ENCODE assay signal across 18 cellular contexts in the genomic region with DNA sequence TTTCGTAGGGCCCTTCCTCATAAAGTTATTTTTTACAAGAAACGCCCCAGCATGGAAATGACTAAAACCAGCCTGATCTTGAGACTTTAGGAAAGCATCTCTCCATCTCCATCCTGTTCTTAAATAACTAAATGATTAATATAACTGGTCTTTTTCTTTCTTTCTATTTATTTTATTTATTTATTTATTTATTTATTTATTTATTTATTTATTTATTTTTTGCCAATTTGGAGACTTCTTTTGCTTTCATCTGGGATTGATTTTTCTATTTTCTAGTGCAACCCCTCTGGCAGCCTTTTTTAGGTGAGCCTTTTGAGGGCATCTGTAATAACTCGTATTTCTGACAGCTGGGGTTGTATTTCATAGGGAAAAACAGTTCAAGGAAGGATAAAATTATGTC. TPM values are rescaled to one million over a fixed set of nuclear protein-coding genes. Genes with fewer than 3 reads are reported as not detected.
DNase-seq lines count a peak whose midpoint lies in the region; ATAC-seq and TF ChIP-seq lines count a peak whose summit lies in the region.
"Had no signal": no experiment of that assay in that cellular context is flagged by ENCODE, and none has a peak within 500 bp of the region (broad histone marks: within the 10 kb centered on the region; RNA-seq: fewer than 3 reads in every experiment).

No MANE protein-coding gene starts in this region.

- intact Hi-C loops in activated CD4-positive, alpha-beta T cell treated with anti-CD3 and anti-CD28 coated beads, Interleukin-2, amount 10 ng/mL, durations not matched to agents 24 days and 14 days (cut with micrococcal nuclease), result no loop called here
- intact Hi-C loops in CD4-positive, alpha-beta memory T cell (cut with micrococcal nuclease), result loop anchor here (10.0 kb wide), 1 partner anchor 285 kb away; the partner anchor contains the start of gene CNKSR2
- intact Hi-C loops in activated T-helper 1 cell treated with anti-CD3 and anti-CD28 coated beads, Interleukin-12 subunit alpha, Interleukin-12 subunit beta, Interleukin-2, Interleukin-4 antibody, amounts not matched to agents 30 ng/mL and 10 ng/mL and 1 ng/mL, durations not matched to agents 14 hours and 24 hours and 36 hours (cut with micrococcal nuclease), result no loop called here

- H3K27ac ChIP-seq in CD4-positive, alpha-beta memory T cell (ENCODE audit: low read depth, low read length), result no peak overlapping the region
- H3K27ac ChIP-seq in mucosa of rectum (ENCODE audit: low read depth in 2 of 2, low read length in 2 of 2) (peak overlapping the region; percentile 52 to 72), suprapubic skin (no peak overlapping the region)
- H3K27ac ChIP-seq: C4-2B, epithelial cell of prostate, PC-9, SK-N-MC, upper lobe of right lung had no signal

- POLR2A ChIA-PET in CD4-positive, alpha-beta memory T cell (lab: Charles Lee; ENCODE audit: partially characterized antibody), result no interaction called here

- no peaks in the 10 kb centered on the region for H3K4me1 ChIP-seq in CD4-positive, alpha-beta memory T cell (ENCODE audit: insufficient read depth, low read length)
- H3K4me1 ChIP-seq in mucosa of rectum (ENCODE audit: control insufficient read depth in 2 of 2, insufficient read depth in 2 of 2, low read length in 2 of 2), result peaks cover 0 to 2% of the 10 kb centered on the region in 2 donors
- H3K4me1 ChIP-seq in suprapubic skin, result no peaks in the 10 kb centered on the region
- H3K4me1 ChIP-seq: upper lobe of right lung had no signal

- 74% methylated on average over 3 of the region's 3 CpGs for WGBS in suprapubic skin

- CTCF ChIA-PET in CD4-positive, alpha-beta memory T cell (lab: Charles Lee; ENCODE audit: partially characterized antibody), result no interaction called here

- no peak overlapping the region for H3K9ac ChIP-seq in mucosa of rectum (ENCODE audit: low read depth in 1 of 2, low read length in 2 of 2)

- H3K9me3 ChIP-seq in CD4-positive, alpha-beta memory T cell (ENCODE audit: control insufficient read depth in 1 of 2, low read length in 2 of 2), result no peaks in the 10 kb centered on the region
- H3K9me3 ChIP-seq in mucosa of rectum (ENCODE audit: control insufficient read depth in 2 of 2, low read length in 2 of 2), result no peaks in the 10 kb centered on the region
- no peaks in the 10 kb centered on the region for H3K9me3 ChIP-seq in suprapubic skin
- H3K9me3 ChIP-seq: upper lobe of right lung had no signal

- no peak for DNase-seq in activated CD4-positive, alpha-beta T cell treated with anti-CD3 and anti-CD28 coated beads, Interleukin-2, amount 10 ng/mL, durations not matched to agents 24 days and 14 days
- no peak for DNase-seq in activated CD4-positive, alpha-beta T cell treated with anti-CD3 and anti-CD28 coated beads for 1 hour
- no peak for DNase-seq in CD4-positive, alpha-beta memory T cell
- no peak for DNase-seq in activated T-helper 1 cell treated with anti-CD3 and anti-CD28 coated beads, Interleukin-12 subunit alpha, Interleukin-12 subunit beta, Interleukin-2, Interleukin-4 antibody, amounts not matched to agents 30 ng/mL and 10 ng/mL and 1 ng/mL, durations not matched to agents 14 hours and 24 hours and 36 hours (ENCODE audit: low spot score)
- DNase-seq in suprapubic skin (ENCODE audit: low spot score in 2 of 2) (no peak), NCI-H748 (lab: John Stamatoyannopoulos, UW; ENCODE audit: unreplicated experiment) (no peak)
- DNase-seq: activated gamma-delta T cell treated with Interleukin-2 at 50 U/mL for 16 hours; foreskin melanocyte; PC-9; stimulated activated naive CD4-positive, alpha-beta T cell treated with Interleukin-2 at 50 U/mL for 16 hours; upper lobe of right lung had no signal

- H3K4me3 Mint-ChIP-seq in activated CD4-positive, alpha-beta T cell treated with anti-CD3 and anti-CD28 coated beads, Interleukin-2, amount 10 ng/mL, durations not matched to agents 24 days and 14 days, result peak overlapping the region; percentile 67
- peak overlapping the region; percentile 25 to 78 (median 59) for H3K4me3 Mint-ChIP-seq in CD4-positive, alpha-beta memory T cell
- H3K4me3 Mint-ChIP-seq in activated T-helper 1 cell treated with anti-CD3 and anti-CD28 coated beads, Interleukin-12 subunit alpha, Interleukin-12 subunit beta, Interleukin-2, Interleukin-4 antibody, amounts not matched to agents 30 ng/mL and 10 ng/mL and 1 ng/mL, durations not matched to agents 14 hours and 24 hours and 36 hours, result peak overlapping the region; percentile 54
- H3K4me3 Mint-ChIP-seq: brain; dendritic cell treated with granulocyte-macrophage colony-stimulating factor and Interleukin-4, amounts not matched to agents 40 ng/mL and 50 ng/mL, for 4 days had no signal

- no peak for TF ChIP-seq POLR2A in suprapubic skin (IDR thresholded peaks at IDR 0.05)

- peaks cover 1% of the 10 kb centered on the region for H3K36me3 Mint-ChIP-seq in activated CD4-positive, alpha-beta T cell treated with anti-CD3 and anti-CD28 coated beads, Interleukin-2, amount 10 ng/mL, durations not matched to agents 24 days and 14 days (ENCODE audit: low read depth)
- no peaks in the 10 kb centered on the region for H3K36me3 Mint-ChIP-seq in CD4-positive, alpha-beta memory T cell
- no peaks in the 10 kb centered on the region for H3K36me3 Mint-ChIP-seq in activated T-helper 1 cell treated with anti-CD3 and anti-CD28 coated beads, Interleukin-12 subunit alpha, Interleukin-12 subunit beta, Interleukin-2, Interleukin-4 antibody, amounts not matched to agents 30 ng/mL and 10 ng/mL and 1 ng/mL, durations not matched to agents 14 hours and 24 hours and 36 hours (ENCODE audit: low read depth)

- H3K27me3 ChIP-seq in CD4-positive, alpha-beta memory T cell (ENCODE audit: insufficient read depth, low read length), result no peaks in the 10 kb centered on the region
- peaks cover 2 to 4% of the 10 kb centered on the region in 2 donors for H3K27me3 ChIP-seq in mucosa of rectum (ENCODE audit: control insufficient read depth in 2 of 2, insufficient read depth in 2 of 2, low read length in 2 of 2)
- peaks cover 17% of the 10 kb centered on the region for H3K27me3 ChIP-seq in suprapubic skin
- H3K27me3 ChIP-seq: upper lobe of right lung had no signal

- no peak for TF ChIP-seq CTCF in suprapubic skin (IDR thresholded peaks at IDR 0.05)

- peaks cover 9% of the 10 kb centered on the region for H3K27me3 Mint-ChIP-seq in activated CD4-positive, alpha-beta T cell treated with anti-CD3 and anti-CD28 coated beads, Interleukin-2, amount 10 ng/mL, durations not matched to agents 24 days and 14 days
- H3K27me3 Mint-ChIP-seq in CD4-positive, alpha-beta memory T cell, result peaks cover 0 to 4% of the 10 kb centered on the region in 2 donors
- H3K27me3 Mint-ChIP-seq in activated T-helper 1 cell treated with anti-CD3 and anti-CD28 coated beads, Interleukin-12 subunit alpha, Interleukin-12 subunit beta, Interleukin-2, Interleukin-4 antibody, amounts not matched to agents 30 ng/mL and 10 ng/mL and 1 ng/mL, durations not matched to agents 14 hours and 24 hours and 36 hours (ENCODE audit: insufficient read depth), result peaks cover 10% of the 10 kb centered on the region

- H3K4me1 Mint-ChIP-seq in activated CD4-positive, alpha-beta T cell treated with anti-CD3 and anti-CD28 coated beads, Interleukin-2, amount 10 ng/mL, durations not matched to agents 24 days and 14 days, result peaks cover 2% of the 10 kb centered on the region
- H3K4me1 Mint-ChIP-seq in CD4-positive, alpha-beta memory T cell, result peaks cover 0 to 2% (median 0%) of the 10 kb centered on the region in 4 donors
- no peaks in the 10 kb centered on the region for H3K4me1 Mint-ChIP-seq in activated T-helper 1 cell treated with anti-CD3 and anti-CD28 coated beads, Interleukin-12 subunit alpha, Interleukin-12 subunit beta, Interleukin-2, Interleukin-4 antibody, amounts not matched to agents 30 ng/mL and 10 ng/mL and 1 ng/mL, durations not matched to agents 14 hours and 24 hours and 36 hours (ENCODE audit: low read depth)

- TF ChIP-seq EP300 in suprapubic skin (IDR thresholded peaks at IDR 0.05), result no peak

- no peaks in the 10 kb centered on the region for H3K9me3 Mint-ChIP-seq in activated CD4-positive, alpha-beta T cell treated with anti-CD3 and anti-CD28 coated beads, Interleukin-2, amount 10 ng/mL, durations not matched to agents 24 days and 14 days
- no peaks in the 10 kb centered on the region for H3K9me3 Mint-ChIP-seq in CD4-positive, alpha-beta memory T cell
- H3K9me3 Mint-ChIP-seq in activated T-helper 1 cell treated with anti-CD3 and anti-CD28 coated beads, Interleukin-12 subunit alpha, Interleukin-12 subunit beta, Interleukin-2, Interleukin-4 antibody, amounts not matched to agents 30 ng/mL and 10 ng/mL and 1 ng/mL, durations not matched to agents 14 hours and 24 hours and 36 hours, result no peaks in the 10 kb centered on the region
- H3K9me3 Mint-ChIP-seq: dendritic cell treated with granulocyte-macrophage colony-stimulating factor and Interleukin-4, amounts not matched to agents 40 ng/mL and 50 ng/mL, for 4 days had no signal

- H3K4me3 ChIP-seq in CD4-positive, alpha-beta memory T cell (ENCODE audit: low read length in 2 of 2), result no peak overlapping the region
- H3K4me3 ChIP-seq in mucosa of rectum (ENCODE audit: low read length in 2 of 2), result peak overlapping the region; percentile 58
- H3K4me3 ChIP-seq in suprapubic skin, result no peak overlapping the region
- H3K4me3 ChIP-seq: PC-9, SK-N-MC, upper lobe of right lung had no signal

- no peaks in the 10 kb centered on the region for H3K36me3 ChIP-seq in CD4-positive, alpha-beta memory T cell (ENCODE audit: insufficient read depth, low read length)
- H3K36me3 ChIP-seq in mucosa of rectum (ENCODE audit: control insufficient read depth in 2 of 2, insufficient read depth in 2 of 2, low read length in 2 of 2) (no peaks in the 10 kb centered on the region), suprapubic skin (no peaks in the 10 kb centered on the region)
- H3K36me3 ChIP-seq: upper lobe of right lung had no signal

- no peak for ATAC-seq in GM18520 (IDR thresholded peaks at IDR 0.05; ENCODE audit: unreplicated experiment)

- H3K27ac Mint-ChIP-seq in activated CD4-positive, alpha-beta T cell treated with anti-CD3 and anti-CD28 coated beads, Interleukin-2, amount 10 ng/mL, durations not matched to agents 24 days and 14 days, result no peak overlapping the region
- H3K27ac Mint-ChIP-seq in CD4-positive, alpha-beta memory T cell, result peak overlapping the region in 2 of 7 donors; percentile 31 to 61
- no peak overlapping the region for H3K27ac Mint-ChIP-seq in activated T-helper 1 cell treated with anti-CD3 and anti-CD28 coated beads, Interleukin-12 subunit alpha, Interleukin-12 subunit beta, Interleukin-2, Interleukin-4 antibody, amounts not matched to agents 30 ng/mL and 10 ng/mL and 1 ng/mL, durations not matched to agents 14 hours and 24 hours and 36 hours
- H3K27ac Mint-ChIP-seq: brain; dendritic cell treated with granulocyte-macrophage colony-stimulating factor and Interleukin-4, amounts not matched to agents 40 ng/mL and 50 ng/mL, for 4 days had no signal

RNA-seq across cellular contexts. Expression of gene KLHL34, which starts 1.2 kb away (rescaled TPM):
- total RNA-seq in activated CD4-positive, alpha-beta T cell treated with anti-CD3 and anti-CD28 coated beads, Interleukin-2, amount 10 ng/mL, durations not matched to agents 24 days and 14 days, result 0.30 and 0.33 TPM in 2 replicates
- total RNA-seq in CD4-positive, alpha-beta memory T cell, result 1 to 10 TPM; 2.5 to 2.6 TPM
- 1 to 10 TPM in 1 of 2 donors, under 1 TPM in 1; 0.64 to 1.7 TPM for polyA plus RNA-seq in CD4-positive, alpha-beta memory T cell
- 0.26 and 0.42 TPM in 2 replicates for total RNA-seq in activated T-helper 1 cell treated with anti-CD3 and anti-CD28 coated beads, Interleukin-12 subunit alpha, Interleukin-12 subunit beta, Interleukin-2, Interleukin-4 antibody, amounts not matched to agents 30 ng/mL and 10 ng/mL and 1 ng/mL, durations not matched to agents 14 hours and 24 hours and 36 hours
- under 1 TPM in 3 of 4 donors, not detected in 1; 0.10 to 0.81 (median 0.32) TPM for total RNA-seq in suprapubic skin
- total RNA-seq: PC-9, upper lobe of right lung had no signal

Comparison
In these comparisons a context has a peak if more than half of its experiments do, and no peak if none do; other contexts are left out.
1. H3K27ac ChIP-seq: peak in mucosa of rectum (2 of 2); none in CD4-positive, alpha-beta memory T cell (single experiment) and suprapubic skin (single experiment).
2. H3K4me3 ChIP-seq: peak in mucosa of rectum (2 of 2); none in CD4-positive, alpha-beta memory T cell (0 of 2) and suprapubic skin (single experiment).
3. Peak in every context shown above with its lines, with median percentiles within 50 percentile points of each other: H3K4me3 Mint-ChIP-seq.